8 cellular contexts compared by ENCODE assay signal in the genomic region with DNA sequence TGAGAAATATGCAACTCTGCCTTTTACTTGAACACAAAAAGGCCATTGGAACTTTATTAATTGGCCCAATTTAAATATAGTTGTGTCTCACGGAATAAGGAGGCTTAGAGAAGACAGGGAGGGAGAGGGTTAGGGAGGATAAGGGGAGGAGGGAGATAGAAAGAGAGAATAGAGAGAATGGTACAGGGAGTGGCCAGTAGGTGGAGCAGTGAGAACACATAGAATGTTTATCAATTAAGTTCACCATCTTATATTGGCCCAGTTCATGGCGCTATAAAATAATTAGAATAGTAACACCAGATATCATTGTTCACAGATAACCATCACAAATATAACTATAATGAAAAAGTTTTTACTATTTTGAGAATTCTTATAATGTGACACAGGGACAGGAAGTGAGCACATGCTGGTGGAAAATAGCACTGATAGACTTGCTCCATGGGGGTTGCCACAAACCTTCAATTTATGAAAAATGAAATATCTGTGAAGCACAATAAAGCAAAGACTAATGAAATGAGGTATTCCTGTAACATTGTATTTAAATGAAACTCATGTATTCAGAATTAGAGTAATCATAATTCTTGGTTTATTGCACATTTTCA.
DNase-seq lines count a peak whose midpoint lies in the region; ATAC-seq, FAIRE-seq and TF ChIP-seq lines count a peak whose summit lies in the region.

No MANE protein-coding gene starts in this region.

- FAIRE-seq in pancreas (lab: Jason Lieb, UNC) (no peak), GM12892 (lab: Jason Lieb, UNC) (no peak)

- no peaks in the 10 kb centered on the region for H3K9me3 ChIP-seq in NT2/D1 (ENCODE audit: insufficient read depth, low read length)
- H3K9me3 ChIP-seq in pancreas = no peaks in the 10 kb centered on the region

- intact Hi-C loops in pancreas (cut with DNase I) = no loop called here

- TF ChIP-seq POLR2A in GM12892 (IDR thresholded peaks at IDR 0.05; ENCODE audit: low read depth, low read length) = no peak

- WGBS in pancreas, 2 donors = 29 to 38% methylated on average over 2 of the region's 2 CpGs

- H3K4me1 ChIP-seq in NT2/D1 (ENCODE audit: insufficient read depth, insufficient read length) (no peaks in the 10 kb centered on the region), pancreas (no peaks in the 10 kb centered on the region)

- H3K4me3 ChIP-seq in NT2/D1 (ENCODE audit: insufficient read length, low read depth) = no peak overlapping the region
- H3K4me3 ChIP-seq in pancreas = no peak overlapping the region

- no peaks in the 10 kb centered on the region for H3K36me3 ChIP-seq in NT2/D1 (ENCODE audit: insufficient read depth, insufficient read length, low read length)
- no peaks in the 10 kb centered on the region for H3K36me3 ChIP-seq in pancreas

- ATAC-seq in GM21447 (IDR thresholded peaks at IDR 0.05; ENCODE audit: unreplicated experiment) (peak; percentile 92), HG03520 (IDR thresholded peaks at IDR 0.05; ENCODE audit: unreplicated experiment) (peak; percentile 92), pancreas (peak in 3 of 4 donors; percentile 68 to 74 (median 72))

- TF ChIP-seq CTCF in pancreas (IDR thresholded peaks at IDR 0.05) = peak in 2 of 4 donors; percentile 44 to 48

- no peak overlapping the region for H3K9ac ChIP-seq in NT2/D1 (ENCODE audit: insufficient read length, low read depth)

- H3K27me3 ChIP-seq in NT2/D1 (ENCODE audit: insufficient read depth, insufficient read length) (no peaks in the 10 kb centered on the region), pancreas (no peaks in the 10 kb centered on the region)

- peak; percentile 37 for DNase-seq in activated CD4-positive, alpha-beta T cell treated with anti-CD3 and anti-CD28 coated beads for 48 hours
- DNase-seq in activated CD4-positive, alpha-beta T cell treated with anti-CD3 and anti-CD28 coated beads, Interleukin-2, amount 50 U/mL, for 1 hour = no peak
- DNase-seq in NT2/D1 (ENCODE audit: low read depth, low spot score) = peak; percentile 28
- DNase-seq in dermis microvascular lymphatic vessel endothelial cell (ENCODE audit: low read depth in 2 of 2) = peak; percentile 1 to 5
- DNase-seq in pancreas = no peak
- DNase-seq in GM12892 (ENCODE audit: insufficient read length) = no peak

- H3K27ac ChIP-seq in pancreas = no peak overlapping the region

Comparison
In these comparisons a context has a peak if more than half of its experiments do, and no peak if none do; other contexts are left out.
1. DNase-seq: peak in activated CD4-positive, alpha-beta T cell treated with anti-CD3 and anti-CD28 coated beads for 48 hours (single experiment), NT2/D1 (single experiment) and dermis microvascular lymphatic vessel endothelial cell (2 of 2); none in activated CD4-positive, alpha-beta T cell treated with anti-CD3 and anti-CD28 coated beads, Interleukin-2, amount 50 U/mL, for 1 hour (single experiment), pancreas (0 of 6) and GM12892 (single experiment).
2. Peak in every context shown above with its lines, with median percentiles within 50 percentile points of each other: ATAC-seq.